1 cellular context compared by ENCODE assay signal in the genomic region with DNA sequence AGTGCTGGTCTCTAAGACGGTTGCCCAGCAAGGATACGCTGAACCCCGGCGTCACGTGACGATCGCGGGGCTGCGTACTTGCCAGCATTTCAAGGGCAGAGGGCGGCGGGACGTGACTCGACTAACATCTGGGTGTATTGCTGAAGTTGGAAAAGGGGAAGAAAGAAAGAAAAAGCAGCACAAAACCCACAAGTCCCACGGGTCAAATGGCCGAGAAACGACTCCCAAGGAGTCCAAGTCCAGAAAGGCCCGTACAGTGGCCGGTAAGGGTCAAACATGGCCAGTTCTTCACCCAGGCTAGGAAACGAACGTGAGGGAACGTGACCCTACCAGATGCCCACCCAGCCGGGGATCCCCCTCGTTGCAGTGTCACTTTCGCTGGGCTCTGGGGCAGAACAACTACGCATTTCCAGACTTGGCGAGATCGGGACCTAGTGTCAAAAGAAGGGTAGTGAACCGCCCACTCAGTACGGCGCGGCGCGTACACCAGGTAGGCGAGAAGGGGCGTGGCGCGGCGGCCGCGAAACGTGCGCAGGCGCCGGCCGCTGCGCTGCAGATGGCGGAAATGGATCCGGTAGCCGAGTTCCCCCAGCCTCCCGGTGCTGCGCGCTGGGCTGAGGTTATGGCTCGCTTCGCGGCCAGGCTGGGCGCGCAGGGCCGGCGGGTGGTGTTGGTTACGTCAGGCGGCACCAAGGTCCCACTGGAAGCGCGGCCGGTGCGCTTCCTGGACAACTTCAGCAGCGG.
TF ChIP-seq lines count a peak whose summit lies in the region.

A gene (plus strand): TSS at position 534 of the 744 bp plus-strand sequence. CDS start 23 bp downstream, at position 557.
A gene with protein sequence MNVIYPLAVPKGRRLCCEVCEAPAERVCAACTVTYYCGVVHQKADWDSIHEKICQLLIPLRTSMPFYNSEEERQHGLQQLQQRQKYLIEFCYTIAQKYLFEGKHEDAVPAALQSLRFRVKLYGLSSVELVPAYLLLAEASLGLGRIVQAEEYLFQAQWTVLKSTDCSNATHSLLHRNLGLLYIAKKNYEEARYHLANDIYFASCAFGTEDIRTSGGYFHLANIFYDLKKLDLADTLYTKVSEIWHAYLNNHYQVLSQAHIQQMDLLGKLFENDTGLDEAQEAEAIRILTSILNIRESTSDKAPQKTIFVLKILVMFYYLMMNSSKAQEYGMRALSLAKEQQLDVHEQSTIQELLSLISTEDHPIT (minus strand): TSS at position 13 of the 744 bp plus-strand sequence. CDS start 25 bp downstream, outside the sequence.

TF ChIP-seq in WTC11, 78 proteins besides CTCF, POLR2A, EP300 and RAD21 (continued from another document):
- TF ChIP-seq FOXJ3 (CRISPR knock-in tag; IDR thresholded peaks at IDR 0.05; ENCODE audit: borderline replicate concordance) (no peak), KAT7 (CRISPR knock-in tag; IDR thresholded peaks at IDR 0.05; ENCODE audit: borderline replicate concordance) (no peak), OVOL2 (CRISPR knock-in tag; IDR thresholded peaks at IDR 0.05; ENCODE audit: borderline replicate concordance) (no peak), GTF2I (CRISPR knock-in tag; conservative IDR thresholded peaks at IDR 0.05) (no peak), ZNF396 (CRISPR knock-in tag; IDR thresholded peaks at IDR 0.05; ENCODE audit: borderline replicate concordance) (no peak), JAZF1 (CRISPR knock-in tag; IDR thresholded peaks at IDR 0.05) (no peak), MYBL2 (CRISPR knock-in tag; IDR thresholded peaks at IDR 0.05) (peak; percentile 77; the same call in 1 of the 2 replicates), FOXP1 (CRISPR knock-in tag; IDR thresholded peaks at IDR 0.05; ENCODE audit: borderline replicate concordance) (no peak; the same call in 1 of the 2 replicates), MXD4 (CRISPR knock-in tag; IDR thresholded peaks at IDR 0.05; ENCODE audit: borderline replicate concordance) (no peak), ZNF317 (CRISPR knock-in tag; IDR thresholded peaks at IDR 0.05; ENCODE audit: borderline replicate concordance, low read depth) (no peak), CREB1 (CRISPR knock-in tag; IDR thresholded peaks at IDR 0.05) (no peak; the same call in 1 of the 2 replicates), ZNF219 (CRISPR knock-in tag; IDR thresholded peaks at IDR 0.05; ENCODE audit: borderline replicate concordance) (no peak), ZNF416 (CRISPR knock-in tag; IDR thresholded peaks at IDR 0.05) (0 out of 2 replicates have a peak, but pooled peaks have one; percentile 24)
- TF ChIP-seq, protein P1, sequence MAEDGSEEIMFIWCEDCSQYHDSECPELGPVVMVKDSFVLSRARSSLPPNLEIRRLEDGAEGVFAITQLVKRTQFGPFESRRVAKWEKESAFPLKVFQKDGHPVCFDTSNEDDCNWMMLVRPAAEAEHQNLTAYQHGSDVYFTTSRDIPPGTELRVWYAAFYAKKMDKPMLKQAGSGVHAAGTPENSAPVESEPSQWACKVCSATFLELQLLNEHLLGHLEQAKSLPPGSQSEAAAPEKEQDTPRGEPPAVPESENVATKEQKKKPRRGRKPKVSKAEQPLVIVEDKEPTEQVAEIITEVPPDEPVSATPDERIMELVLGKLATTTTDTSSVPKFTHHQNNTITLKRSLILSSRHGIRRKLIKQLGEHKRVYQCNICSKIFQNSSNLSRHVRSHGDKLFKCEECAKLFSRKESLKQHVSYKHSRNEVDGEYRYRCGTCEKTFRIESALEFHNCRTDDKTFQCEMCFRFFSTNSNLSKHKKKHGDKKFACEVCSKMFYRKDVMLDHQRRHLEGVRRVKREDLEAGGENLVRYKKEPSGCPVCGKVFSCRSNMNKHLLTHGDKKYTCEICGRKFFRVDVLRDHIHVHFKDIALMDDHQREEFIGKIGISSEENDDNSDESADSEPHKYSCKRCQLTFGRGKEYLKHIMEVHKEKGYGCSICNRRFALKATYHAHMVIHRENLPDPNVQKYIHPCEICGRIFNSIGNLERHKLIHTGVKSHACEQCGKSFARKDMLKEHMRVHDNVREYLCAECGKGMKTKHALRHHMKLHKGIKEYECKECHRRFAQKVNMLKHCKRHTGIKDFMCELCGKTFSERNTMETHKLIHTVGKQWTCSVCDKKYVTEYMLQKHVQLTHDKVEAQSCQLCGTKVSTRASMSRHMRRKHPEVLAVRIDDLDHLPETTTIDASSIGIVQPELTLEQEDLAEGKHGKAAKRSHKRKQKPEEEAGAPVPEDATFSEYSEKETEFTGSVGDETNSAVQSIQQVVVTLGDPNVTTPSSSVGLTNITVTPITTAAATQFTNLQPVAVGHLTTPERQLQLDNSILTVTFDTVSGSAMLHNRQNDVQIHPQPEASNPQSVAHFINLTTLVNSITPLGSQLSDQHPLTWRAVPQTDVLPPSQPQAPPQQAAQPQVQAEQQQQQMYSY (CRISPR knock-in tag; IDR thresholded peaks at IDR 0.05): no peak
- TF ChIP-seq, protein P2, sequence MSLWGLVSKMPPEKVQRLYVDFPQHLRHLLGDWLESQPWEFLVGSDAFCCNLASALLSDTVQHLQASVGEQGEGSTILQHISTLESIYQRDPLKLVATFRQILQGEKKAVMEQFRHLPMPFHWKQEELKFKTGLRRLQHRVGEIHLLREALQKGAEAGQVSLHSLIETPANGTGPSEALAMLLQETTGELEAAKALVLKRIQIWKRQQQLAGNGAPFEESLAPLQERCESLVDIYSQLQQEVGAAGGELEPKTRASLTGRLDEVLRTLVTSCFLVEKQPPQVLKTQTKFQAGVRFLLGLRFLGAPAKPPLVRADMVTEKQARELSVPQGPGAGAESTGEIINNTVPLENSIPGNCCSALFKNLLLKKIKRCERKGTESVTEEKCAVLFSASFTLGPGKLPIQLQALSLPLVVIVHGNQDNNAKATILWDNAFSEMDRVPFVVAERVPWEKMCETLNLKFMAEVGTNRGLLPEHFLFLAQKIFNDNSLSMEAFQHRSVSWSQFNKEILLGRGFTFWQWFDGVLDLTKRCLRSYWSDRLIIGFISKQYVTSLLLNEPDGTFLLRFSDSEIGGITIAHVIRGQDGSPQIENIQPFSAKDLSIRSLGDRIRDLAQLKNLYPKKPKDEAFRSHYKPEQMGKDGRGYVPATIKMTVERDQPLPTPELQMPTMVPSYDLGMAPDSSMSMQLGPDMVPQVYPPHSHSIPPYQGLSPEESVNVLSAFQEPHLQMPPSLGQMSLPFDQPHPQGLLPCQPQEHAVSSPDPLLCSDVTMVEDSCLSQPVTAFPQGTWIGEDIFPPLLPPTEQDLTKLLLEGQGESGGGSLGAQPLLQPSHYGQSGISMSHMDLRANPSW (CRISPR knock-in tag; conservative IDR thresholded peaks at IDR 0.05; ENCODE audit: low read depth): no peak
- TF ChIP-seq, protein P3, sequence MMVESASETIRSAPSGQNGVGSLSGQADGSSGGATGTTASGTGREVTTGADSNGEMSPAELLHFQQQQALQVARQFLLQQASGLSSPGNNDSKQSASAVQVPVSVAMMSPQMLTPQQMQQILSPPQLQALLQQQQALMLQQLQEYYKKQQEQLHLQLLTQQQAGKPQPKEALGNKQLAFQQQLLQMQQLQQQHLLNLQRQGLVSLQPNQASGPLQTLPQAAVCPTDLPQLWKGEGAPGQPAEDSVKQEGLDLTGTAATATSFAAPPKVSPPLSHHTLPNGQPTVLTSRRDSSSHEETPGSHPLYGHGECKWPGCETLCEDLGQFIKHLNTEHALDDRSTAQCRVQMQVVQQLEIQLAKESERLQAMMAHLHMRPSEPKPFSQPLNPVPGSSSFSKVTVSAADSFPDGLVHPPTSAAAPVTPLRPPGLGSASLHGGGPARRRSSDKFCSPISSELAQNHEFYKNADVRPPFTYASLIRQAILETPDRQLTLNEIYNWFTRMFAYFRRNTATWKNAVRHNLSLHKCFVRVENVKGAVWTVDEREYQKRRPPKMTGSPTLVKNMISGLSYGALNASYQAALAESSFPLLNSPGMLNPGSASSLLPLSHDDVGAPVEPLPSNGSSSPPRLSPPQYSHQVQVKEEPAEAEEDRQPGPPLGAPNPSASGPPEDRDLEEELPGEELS (CRISPR knock-in tag; IDR thresholded peaks at IDR 0.05): peak; percentile 71; the same call in 1 of the 2 replicates
- TF ChIP-seq, protein P4, sequence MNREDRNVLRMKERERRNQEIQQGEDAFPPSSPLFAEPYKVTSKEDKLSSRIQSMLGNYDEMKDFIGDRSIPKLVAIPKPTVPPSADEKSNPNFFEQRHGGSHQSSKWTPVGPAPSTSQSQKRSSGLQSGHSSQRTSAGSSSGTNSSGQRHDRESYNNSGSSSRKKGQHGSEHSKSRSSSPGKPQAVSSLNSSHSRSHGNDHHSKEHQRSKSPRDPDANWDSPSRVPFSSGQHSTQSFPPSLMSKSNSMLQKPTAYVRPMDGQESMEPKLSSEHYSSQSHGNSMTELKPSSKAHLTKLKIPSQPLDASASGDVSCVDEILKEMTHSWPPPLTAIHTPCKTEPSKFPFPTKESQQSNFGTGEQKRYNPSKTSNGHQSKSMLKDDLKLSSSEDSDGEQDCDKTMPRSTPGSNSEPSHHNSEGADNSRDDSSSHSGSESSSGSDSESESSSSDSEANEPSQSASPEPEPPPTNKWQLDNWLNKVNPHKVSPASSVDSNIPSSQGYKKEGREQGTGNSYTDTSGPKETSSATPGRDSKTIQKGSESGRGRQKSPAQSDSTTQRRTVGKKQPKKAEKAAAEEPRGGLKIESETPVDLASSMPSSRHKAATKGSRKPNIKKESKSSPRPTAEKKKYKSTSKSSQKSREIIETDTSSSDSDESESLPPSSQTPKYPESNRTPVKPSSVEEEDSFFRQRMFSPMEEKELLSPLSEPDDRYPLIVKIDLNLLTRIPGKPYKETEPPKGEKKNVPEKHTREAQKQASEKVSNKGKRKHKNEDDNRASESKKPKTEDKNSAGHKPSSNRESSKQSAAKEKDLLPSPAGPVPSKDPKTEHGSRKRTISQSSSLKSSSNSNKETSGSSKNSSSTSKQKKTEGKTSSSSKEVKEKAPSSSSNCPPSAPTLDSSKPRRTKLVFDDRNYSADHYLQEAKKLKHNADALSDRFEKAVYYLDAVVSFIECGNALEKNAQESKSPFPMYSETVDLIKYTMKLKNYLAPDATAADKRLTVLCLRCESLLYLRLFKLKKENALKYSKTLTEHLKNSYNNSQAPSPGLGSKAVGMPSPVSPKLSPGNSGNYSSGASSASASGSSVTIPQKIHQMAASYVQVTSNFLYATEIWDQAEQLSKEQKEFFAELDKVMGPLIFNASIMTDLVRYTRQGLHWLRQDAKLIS (CRISPR knock-in tag; IDR thresholded peaks at IDR 0.05; ENCODE audit: borderline replicate concordance): 0 out of 2 replicates have a peak, but pooled peaks have one; percentile 56
- TF ChIP-seq, protein P5, sequence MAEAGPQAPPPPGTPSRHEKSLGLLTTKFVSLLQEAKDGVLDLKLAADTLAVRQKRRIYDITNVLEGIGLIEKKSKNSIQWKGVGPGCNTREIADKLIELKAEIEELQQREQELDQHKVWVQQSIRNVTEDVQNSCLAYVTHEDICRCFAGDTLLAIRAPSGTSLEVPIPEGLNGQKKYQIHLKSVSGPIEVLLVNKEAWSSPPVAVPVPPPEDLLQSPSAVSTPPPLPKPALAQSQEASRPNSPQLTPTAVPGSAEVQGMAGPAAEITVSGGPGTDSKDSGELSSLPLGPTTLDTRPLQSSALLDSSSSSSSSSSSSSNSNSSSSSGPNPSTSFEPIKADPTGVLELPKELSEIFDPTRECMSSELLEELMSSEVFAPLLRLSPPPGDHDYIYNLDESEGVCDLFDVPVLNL (CRISPR knock-in tag; IDR thresholded peaks at IDR 0.05; ENCODE audit: borderline replicate concordance, low read depth): no peak
